Comparison of ENCODE assay signal across 8 cellular contexts in the genomic region with DNA sequence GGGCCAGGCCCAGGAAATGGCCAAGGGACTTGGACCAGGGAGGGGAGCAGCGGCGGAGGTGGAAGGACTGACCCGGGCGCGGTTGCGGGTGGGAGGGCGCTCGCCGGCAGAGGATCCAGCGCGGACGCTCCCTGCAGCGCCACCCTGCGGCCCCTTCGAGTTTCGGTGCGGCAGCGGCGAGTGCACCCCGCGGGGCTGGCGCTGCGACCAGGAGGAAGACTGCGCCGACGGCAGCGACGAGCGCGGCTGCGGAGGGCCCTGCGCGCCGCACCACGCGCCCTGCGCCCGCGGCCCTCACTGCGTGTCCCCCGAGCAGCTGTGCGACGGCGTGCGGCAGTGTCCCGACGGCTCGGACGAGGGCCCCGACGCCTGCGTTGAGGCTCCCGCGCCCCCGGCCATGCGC. TPM values are rescaled to one million over a fixed set of nuclear protein-coding genes. Genes with fewer than 3 reads are reported as not detected.
DNase-seq lines count a peak whose midpoint lies in the region; ATAC-seq and TF ChIP-seq lines count a peak whose summit lies in the region.

No MANE protein-coding gene starts in this region.

- ATAC-seq in T-cell (replicated peaks in 1 of 4) (peak; percentile 29 to 62 (median 36)), HG03095 (IDR thresholded peaks at IDR 0.05; ENCODE audit: unreplicated experiment) (no peak), GM18858 (IDR thresholded peaks at IDR 0.05; ENCODE audit: unreplicated experiment) (no peak)

- CTCF ChIA-PET in T-cell (lab: Charles Lee) = no interaction called here

- H3K4me3 ChIP-seq in neural cell (ENCODE audit: low read length) = no peak overlapping the region

- H3K27me3 ChIP-seq in neural cell (ENCODE audit: insufficient read depth, low read depth, low read length) = peaks cover 9% of the 10 kb centered on the region

- no peak overlapping the region for H3K9ac ChIP-seq in neural cell (ENCODE audit: low read length)

- H3F3A ChIP-seq in neural cell (ENCODE audit: insufficient read depth, low read length, poor library complexity, severe bottlenecking) = no peaks in the 10 kb centered on the region

- no peaks in the 10 kb centered on the region for H3K36me3 ChIP-seq in neural cell (ENCODE audit: insufficient read depth, low read length)

- H4K20me1 ChIP-seq in neural cell (ENCODE audit: insufficient read depth) = no peaks in the 10 kb centered on the region

- H3K9me3 Mint-ChIP-seq in T-cell (no peaks in the 10 kb centered on the region), endothelial cell (ENCODE audit: unreplicated experiment) (no peaks in the 10 kb centered on the region)

- H3K4me2 ChIP-seq in neural cell (ENCODE audit: low read length) = no peak overlapping the region

- H3K4me3 Mint-ChIP-seq in T-cell = peak overlapping the region in 1 of 3 donors; percentile 23
- no peak overlapping the region for H3K4me3 Mint-ChIP-seq in endothelial cell (ENCODE audit: unreplicated experiment)

- DNase-seq in GM03348 (ENCODE audit: low spot score) (peak; percentile 47), T-cell (peak in 23 of 34 experiments; percentile 14 to 56 (median 33)), endothelial cell (ENCODE audit: low spot score) (peak; percentile 89), DMS79 (lab: John Stamatoyannopoulos, UW) (no peak), occipital lobe (lab: John Stamatoyannopoulos, UW) (no peak)

- H3K27ac Mint-ChIP-seq in T-cell (no peak overlapping the region), endothelial cell (ENCODE audit: unreplicated experiment) (no peak overlapping the region)

- POLR2A ChIA-PET in T-cell (lab: Charles Lee) = interaction anchor here in 1 of 2 donors (0.6 kb wide), 1 partner anchor 14 kb away, joined by 3 read pairs; no protein-coding TSS in a partner anchor

- TF ChIP-seq CTCF in endothelial cell (IDR thresholded peaks at IDR 0.05; ENCODE audit: unreplicated experiment) = peak; percentile 68
- peak; percentile 49 for TF ChIP-seq CTCF in neural cell (IDR thresholded peaks at IDR 0.05; ENCODE audit: poor library complexity, severe bottlenecking)

- no peaks in the 10 kb centered on the region for H3K9me3 ChIP-seq in neural cell (ENCODE audit: low read length)

- H3K36me3 Mint-ChIP-seq in T-cell (no peaks in the 10 kb centered on the region), endothelial cell (ENCODE audit: low read depth, unreplicated experiment) (no peaks in the 10 kb centered on the region)

- H2AFZ ChIP-seq in neural cell (ENCODE audit: low read depth, low read length) = no peak overlapping the region

- H3K4me1 Mint-ChIP-seq in T-cell = peaks cover 0 to 10% (median 3%) of the 10 kb centered on the region in 3 donors
- H3K4me1 Mint-ChIP-seq in endothelial cell (ENCODE audit: unreplicated experiment) = peaks cover 12% of the 10 kb centered on the region

- TF ChIP-seq EP300 in neural cell (conservative IDR thresholded peaks at IDR 0.05; ENCODE audit: poor library complexity, severe bottlenecking) = no peak

- no peak for TF ChIP-seq RAD21 in neural cell (conservative IDR thresholded peaks at IDR 0.05)

- no peak overlapping the region for H3K27ac ChIP-seq in neural cell (ENCODE audit: low read length)

- no peaks in the 10 kb centered on the region for H3K79me2 ChIP-seq in neural cell (replicated peaks; ENCODE audit: insufficient read depth, low read length)

- H3K9me2 ChIP-seq in neural cell (ENCODE audit: insufficient read depth, low read length) = no peaks in the 10 kb centered on the region

- H3K27me3 Mint-ChIP-seq in T-cell (peaks cover 10 to 37% of the 10 kb centered on the region in 2 donors), endothelial cell (ENCODE audit: unreplicated experiment) (peaks cover 14% of the 10 kb centered on the region)

TF ChIP-seq in neural cell, 6 proteins besides CTCF, POLR2A, EP300 and RAD21:
- no peak for TF ChIP-seq TAF1 (IDR thresholded peaks at IDR 0.05; ENCODE audit: low read depth)
- no peak for TF ChIP-seq EZH2 (IDR thresholded peaks at IDR 0.05; ENCODE audit: borderline replicate concordance, insufficient read depth, low read length, poor library complexity, severe bottlenecking)
- no peak for TF ChIP-seq POLR2AphosphoS5 (IDR thresholded peaks at IDR 0.05)
- TF ChIP-seq, protein P1, sequence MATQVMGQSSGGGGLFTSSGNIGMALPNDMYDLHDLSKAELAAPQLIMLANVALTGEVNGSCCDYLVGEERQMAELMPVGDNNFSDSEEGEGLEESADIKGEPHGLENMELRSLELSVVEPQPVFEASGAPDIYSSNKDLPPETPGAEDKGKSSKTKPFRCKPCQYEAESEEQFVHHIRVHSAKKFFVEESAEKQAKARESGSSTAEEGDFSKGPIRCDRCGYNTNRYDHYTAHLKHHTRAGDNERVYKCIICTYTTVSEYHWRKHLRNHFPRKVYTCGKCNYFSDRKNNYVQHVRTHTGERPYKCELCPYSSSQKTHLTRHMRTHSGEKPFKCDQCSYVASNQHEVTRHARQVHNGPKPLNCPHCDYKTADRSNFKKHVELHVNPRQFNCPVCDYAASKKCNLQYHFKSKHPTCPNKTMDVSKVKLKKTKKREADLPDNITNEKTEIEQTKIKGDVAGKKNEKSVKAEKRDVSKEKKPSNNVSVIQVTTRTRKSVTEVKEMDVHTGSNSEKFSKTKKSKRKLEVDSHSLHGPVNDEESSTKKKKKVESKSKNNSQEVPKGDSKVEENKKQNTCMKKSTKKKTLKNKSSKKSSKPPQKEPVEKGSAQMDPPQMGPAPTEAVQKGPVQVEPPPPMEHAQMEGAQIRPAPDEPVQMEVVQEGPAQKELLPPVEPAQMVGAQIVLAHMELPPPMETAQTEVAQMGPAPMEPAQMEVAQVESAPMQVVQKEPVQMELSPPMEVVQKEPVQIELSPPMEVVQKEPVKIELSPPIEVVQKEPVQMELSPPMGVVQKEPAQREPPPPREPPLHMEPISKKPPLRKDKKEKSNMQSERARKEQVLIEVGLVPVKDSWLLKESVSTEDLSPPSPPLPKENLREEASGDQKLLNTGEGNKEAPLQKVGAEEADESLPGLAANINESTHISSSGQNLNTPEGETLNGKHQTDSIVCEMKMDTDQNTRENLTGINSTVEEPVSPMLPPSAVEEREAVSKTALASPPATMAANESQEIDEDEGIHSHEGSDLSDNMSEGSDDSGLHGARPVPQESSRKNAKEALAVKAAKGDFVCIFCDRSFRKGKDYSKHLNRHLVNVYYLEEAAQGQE (IDR thresholded peaks at IDR 0.05; ENCODE audit: borderline replicate concordance) = no peak
- TF ChIP-seq MXI1 (conservative IDR thresholded peaks at IDR 0.05; ENCODE audit: poor library complexity, severe bottlenecking) = no peak
- no peak for TF ChIP-seq SMC3 (conservative IDR thresholded peaks at IDR 0.05; ENCODE audit: poor library complexity)

RNA-seq across cellular contexts. Expression of a gene that starts 16.8 kb away (rescaled TPM):
- total RNA-seq in T-cell (1 to 10 TPM; 3.0 to 5.3 (median 4.5) TPM), endothelial cell (ENCODE audit: unreplicated experiment) (64.2 TPM), occipital lobe (1.2 TPM)
- 11.9 and 12.8 TPM in 2 replicates for polyA plus RNA-seq in neural cell
- polyA minus RNA-seq in neural cell = 12.2 and 14.9 TPM in 2 replicates

RNA-seq across cellular contexts. Expression of a gene that starts 48.0 kb away (rescaled TPM):
- total RNA-seq in T-cell (10 to 100 TPM; 49.3 to 72.0 (median 63.8) TPM), endothelial cell (ENCODE audit: unreplicated experiment) (22.6 TPM), occipital lobe (10.0 TPM)
- polyA plus RNA-seq in neural cell = 16.8 and 19.0 TPM in 2 replicates
- polyA minus RNA-seq in neural cell = 25.2 and 27.3 TPM in 2 replicates

Comparison
In these comparisons a context has a peak if more than half of its experiments do, and no peak if none do; other contexts are left out.
1. DNase-seq: peak in GM03348 (single experiment), T-cell (23 of 34) and endothelial cell (single experiment); none in DMS79 (single experiment) and occipital lobe (single experiment).
2. ATAC-seq: peak in T-cell (4 of 4); none in HG03095 (single experiment) and GM18858 (single experiment).
3. RNA of a gene that starts 16.8 kb away (total RNA-seq): 64.2 TPM in endothelial cell (single experiment); 3.0 to 5.3 TPM in T-cell and 1.2 TPM in occipital lobe (single experiment); every median in the first group is over 10 times any median in the second.